1 cellular context compared by ENCODE assay signal in genomic region chr16:70652322-70652721, GRCh38.
TF ChIP-seq lines count a peak whose summit lies in the region.

No MANE protein-coding gene starts in this region.

TF ChIP-seq in K562, 482 proteins besides CTCF, POLR2A, EP300 and RAD21 (continued from another document):
- TF ChIP-seq TSHZ1 (CRISPR knock-in tag; IDR thresholded peaks at IDR 0.05), result no peak
- TF ChIP-seq MAFG (tag; conservative IDR thresholded peaks at IDR 0.05), result peak; percentile 81
- TF ChIP-seq L3MBTL2 (IDR thresholded peaks at IDR 0.05), result no peak
- no peak for TF ChIP-seq ZNF24 (IDR thresholded peaks at IDR 0.05)
- TF ChIP-seq RHOXF2B (CRISPR knock-in tag; conservative IDR thresholded peaks at IDR 0.05), result no peak
